In the genomic region with DNA sequence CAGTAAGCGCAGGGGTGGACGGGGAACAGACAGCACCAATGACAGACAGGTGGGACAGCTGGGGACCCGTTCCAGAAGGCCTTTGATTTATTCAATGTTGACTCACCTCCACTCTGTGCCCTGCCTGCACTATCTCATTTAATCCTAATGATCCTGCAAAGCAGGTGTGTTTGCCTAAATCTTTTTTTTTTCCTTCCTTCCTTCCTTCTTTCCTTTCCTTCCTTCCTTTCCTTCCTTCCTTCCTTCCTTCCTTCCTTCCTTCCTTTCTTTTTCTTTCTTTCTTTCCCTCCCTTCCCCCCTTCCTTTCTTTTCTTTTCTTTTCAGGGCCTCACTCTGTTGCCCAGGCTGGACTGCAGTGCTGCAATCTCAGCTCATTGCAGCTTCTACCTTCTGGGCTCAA, we compare ENCODE assay signal across 35 cellular contexts.
"Had no signal": no experiment of that assay in that cellular context is flagged by ENCODE, and none has a peak within 500 bp of the region (broad histone marks: within the 10 kb centered on the region; RNA-seq: fewer than 3 reads in every experiment).

No MANE protein-coding gene starts in this region.

- H3K9me3 ChIP-seq: adrenal gland, body of pancreas, breast epithelium had no signal

- DNase-seq: activated CD4-positive, alpha-beta memory T cell treated with anti-CD3 and anti-CD28 coated beads, Interleukin-2, amount 10 ng/mL, durations not matched to agents 7 days and 5 days; activated CD4-positive, alpha-beta T cell treated with anti-CD3 and anti-CD28 coated beads for 1 hour; activated CD4-positive, alpha-beta T cell treated with anti-CD3 and anti-CD28 coated beads for 36 hours; activated CD4-positive, alpha-beta T cell treated with anti-CD3 and anti-CD28 coated beads for 48 hours; activated CD4-positive, alpha-beta T cell treated with anti-CD3 and anti-CD28 coated beads, Interleukin-2, amount 50 U/mL, for 48 hours; activated CD4-positive, CD25-positive, alpha-beta regulatory T cell; activated CD8-positive, alpha-beta memory T cell treated with anti-CD3 and anti-CD28 coated beads for 24 hours; activated CD8-positive, alpha-beta memory T cell treated with anti-CD3 and anti-CD28 coated beads, Interleukin-2, amount 10 ng/mL, durations not matched to agents 7 days and 5 days; activated CD8-positive, alpha-beta memory T cell treated with anti-CD3 and anti-CD28 coated beads, Interleukin-2, amount 50 U/mL, for 48 hours; activated CD8-positive, alpha-beta T cell treated with anti-CD3 and anti-CD28 coated beads, Interleukin-2, amount 10 ng/mL, durations not matched to agents 7 days and 5 days; activated effector memory CD4-positive, alpha-beta T cell treated with Interleukin-2 at 50 U/mL for 16 hours; activated gamma-delta T cell; activated naive CD4-positive, alpha-beta T cell treated with anti-CD3 and anti-CD28 coated beads, Interleukin-2, amount 10 ng/mL, durations not matched to agents 7 days and 5 days; activated naive CD4-positive, alpha-beta T cell treated with Interleukin-2 at 50 U/mL for 16 hours; activated naive CD8-positive, alpha-beta T cell treated with anti-CD3 and anti-CD28 coated beads, Interleukin-2, amount 10 ng/mL, durations not matched to agents 7 days and 5 days; activated T-cell treated with anti-CD3 and anti-CD28 coated beads, Interleukin-2, amount 50 U/mL, for 24 hours; activated T-cell treated with anti-CD3 and anti-CD28 coated beads, Interleukin-2, amount 50 U/mL, for 48 hours; adrenal gland; amniotic stem cell; aorta; body of pancreas; brain microvascular endothelial cell; central memory CD4-positive, alpha-beta T cell; T-cell; T-helper 2 cell; T-helper 9 cell had no signal

- H3K4me3 Mint-ChIP-seq: activated CD4-positive, alpha-beta memory T cell treated with anti-CD3 and anti-CD28 coated beads, Interleukin-2, amount 10 ng/mL, durations not matched to agents 7 days and 5 days; activated CD4-positive, alpha-beta T cell treated with anti-CD3 and anti-CD28 coated beads for 36 hours; activated CD8-positive, alpha-beta memory T cell treated with anti-CD3 and anti-CD28 coated beads, Interleukin-2, amount 10 ng/mL, durations not matched to agents 7 days and 5 days; activated CD8-positive, alpha-beta T cell treated with anti-CD3 and anti-CD28 coated beads, Interleukin-2, amount 10 ng/mL, durations not matched to agents 7 days and 5 days; activated naive CD4-positive, alpha-beta T cell treated with anti-CD3 and anti-CD28 coated beads, Interleukin-2, amount 10 ng/mL, durations not matched to agents 7 days and 5 days; activated naive CD4-positive, alpha-beta T cell treated with anti-CD3 and anti-CD28 coated beads, Interleukin-2, amount 50 U/mL, for 24 hours; activated naive CD8-positive, alpha-beta T cell; activated naive CD8-positive, alpha-beta T cell treated with anti-CD3 and anti-CD28 coated beads, Interleukin-2, amount 10 ng/mL, durations not matched to agents 7 days and 5 days; activated T-cell treated with anti-CD3 and anti-CD28 coated beads, Interleukin-2, amount 50 U/mL, for 24 hours; T-cell; T-helper 2 cell treated with Interferon-gamma antibody and Interleukin-4, amounts not matched to agents 5 μg/mL and 100 μg/mL, for 36 hours had no signal

- H3K27me3 ChIP-seq: adrenal gland, body of pancreas, brain microvascular endothelial cell, breast epithelium had no signal

- H3K27ac ChIP-seq: adrenal gland, body of pancreas, brain microvascular endothelial cell, breast epithelium, VCaP had no signal

- H3K9me3 Mint-ChIP-seq: activated CD4-positive, alpha-beta memory T cell treated with anti-CD3 and anti-CD28 coated beads, Interleukin-2, amount 10 ng/mL, durations not matched to agents 7 days and 5 days; activated naive CD4-positive, alpha-beta T cell treated with anti-CD3 and anti-CD28 coated beads, Interleukin-2, amount 10 ng/mL, durations not matched to agents 7 days and 5 days; activated naive CD4-positive, alpha-beta T cell treated with anti-CD3 and anti-CD28 coated beads, Interleukin-2, amount 50 U/mL, for 24 hours; activated naive CD8-positive, alpha-beta T cell treated with anti-CD3 and anti-CD28 coated beads, Interleukin-2, amount 10 ng/mL, durations not matched to agents 7 days and 5 days; activated T-cell treated with anti-CD3 and anti-CD28 coated beads, Interleukin-2, amount 50 U/mL, for 24 hours; activated T-helper 2 cell treated with anti-CD3 and anti-CD28 coated beads, Interferon-gamma antibody, Interleukin-2, Interleukin-4, amounts not matched to agents 10 μg/mL and 5 μg/mL and 100 μg/mL, durations not matched to agents 14 hours and 24 hours and 36 hours; T-cell; T-helper 2 cell treated with Interferon-gamma antibody and Interleukin-4, amounts not matched to agents 5 μg/mL and 100 μg/mL, for 36 hours had no signal

- H3K27me3 Mint-ChIP-seq: activated CD4-positive, alpha-beta memory T cell treated with anti-CD3 and anti-CD28 coated beads, Interleukin-2, amount 10 ng/mL, durations not matched to agents 7 days and 5 days; activated CD4-positive, alpha-beta T cell treated with anti-CD3 and anti-CD28 coated beads for 36 hours; activated CD8-positive, alpha-beta memory T cell treated with anti-CD3 and anti-CD28 coated beads, Interleukin-2, amount 10 ng/mL, durations not matched to agents 7 days and 5 days; activated naive CD4-positive, alpha-beta T cell treated with anti-CD3 and anti-CD28 coated beads, Interleukin-2, amount 10 ng/mL, durations not matched to agents 7 days and 5 days; activated naive CD4-positive, alpha-beta T cell treated with anti-CD3 and anti-CD28 coated beads, Interleukin-2, amount 50 U/mL, for 24 hours; activated naive CD8-positive, alpha-beta T cell; activated naive CD8-positive, alpha-beta T cell treated with anti-CD3 and anti-CD28 coated beads, Interleukin-2, amount 10 ng/mL, durations not matched to agents 7 days and 5 days; activated T-cell treated with anti-CD3 and anti-CD28 coated beads, Interleukin-2, amount 50 U/mL, for 24 hours; T-cell had no signal

- H3K4me3 ChIP-seq: adrenal gland, body of pancreas, breast epithelium had no signal

- H3K36me3 ChIP-seq: adrenal gland, breast epithelium had no signal

- H3K27ac Mint-ChIP-seq: activated CD4-positive, alpha-beta memory T cell treated with anti-CD3 and anti-CD28 coated beads, Interleukin-2, amount 10 ng/mL, durations not matched to agents 7 days and 5 days; activated CD4-positive, alpha-beta T cell treated with anti-CD3 and anti-CD28 coated beads for 36 hours; activated CD8-positive, alpha-beta memory T cell treated with anti-CD3 and anti-CD28 coated beads, Interleukin-2, amount 10 ng/mL, durations not matched to agents 7 days and 5 days; activated CD8-positive, alpha-beta T cell treated with anti-CD3 and anti-CD28 coated beads, Interleukin-2, amount 10 ng/mL, durations not matched to agents 7 days and 5 days; activated naive CD4-positive, alpha-beta T cell treated with anti-CD3 and anti-CD28 coated beads, Interleukin-2, amount 10 ng/mL, durations not matched to agents 7 days and 5 days; activated naive CD4-positive, alpha-beta T cell treated with anti-CD3 and anti-CD28 coated beads, Interleukin-2, amount 50 U/mL, for 24 hours; activated naive CD8-positive, alpha-beta T cell; activated naive CD8-positive, alpha-beta T cell treated with anti-CD3 and anti-CD28 coated beads, Interleukin-2, amount 10 ng/mL, durations not matched to agents 7 days and 5 days; activated T-cell treated with anti-CD3 and anti-CD28 coated beads, Interleukin-2, amount 50 U/mL, for 24 hours; activated T-helper 2 cell treated with anti-CD3 and anti-CD28 coated beads, Interferon-gamma antibody, Interleukin-2, Interleukin-4, amounts not matched to agents 10 μg/mL and 5 μg/mL and 100 μg/mL, durations not matched to agents 14 hours and 24 hours and 36 hours; T-cell; T-helper 2 cell treated with Interferon-gamma antibody and Interleukin-4, amounts not matched to agents 5 μg/mL and 100 μg/mL, for 36 hours had no signal

- H3K36me3 Mint-ChIP-seq: activated CD8-positive, alpha-beta memory T cell treated with anti-CD3 and anti-CD28 coated beads, Interleukin-2, amount 10 ng/mL, durations not matched to agents 7 days and 5 days; activated naive CD8-positive, alpha-beta T cell; activated naive CD8-positive, alpha-beta T cell treated with anti-CD3 and anti-CD28 coated beads, Interleukin-2, amount 10 ng/mL, durations not matched to agents 7 days and 5 days had no signal

- ATAC-seq: activated CD4-positive, alpha-beta T cell treated with anti-CD3 and anti-CD28 coated beads for 36 hours; activated CD4-positive, CD25-positive, alpha-beta regulatory T cell treated with anti-CD3 and anti-CD28 coated beads, Interleukin-2, amount 50 U/mL, for 24 hours; activated CD8-positive, alpha-beta memory T cell treated with anti-CD3 and anti-CD28 coated beads, Interleukin-2, amount 10 ng/mL, durations not matched to agents 7 days and 5 days; activated CD8-positive, alpha-beta T cell treated with anti-CD3 and anti-CD28 coated beads, Interleukin-2, amount 10 ng/mL, durations not matched to agents 7 days and 5 days; body of pancreas; T-cell had no signal

- FAIRE-seq: astrocyte, TTC549 had no signal

- H3K4me1 ChIP-seq: body of pancreas had no signal
